12 cellular contexts compared by ENCODE assay signal in genomic region chr11:28105869-28106268, GRCh38. TPM values are rescaled to one million over a fixed set of nuclear protein-coding genes. Genes with fewer than 3 reads are reported as not detected.
DNase-seq lines count a peak whose midpoint lies in the region; ATAC-seq, FAIRE-seq and TF ChIP-seq lines count a peak whose summit lies in the region.
"Had no signal": no experiment of that assay in that cellular context is flagged by ENCODE, and none has a peak within 500 bp of the region (broad histone marks: within the 10 kb centered on the region; RNA-seq: fewer than 3 reads in every experiment).

No MANE protein-coding gene starts in this region.

- peak overlapping the region in 1 of 3 experiments; percentile 84; a peak in 2 of 6 replicates for H3K4me3 ChIP-seq in HepG2 (replicated peaks in 1 of 3; ENCODE audit: insufficient read depth in 1 of 3, low read depth in 2 of 3, low read length in 3 of 3)
- H3K4me3 ChIP-seq in right lobe of liver = no peak overlapping the region

- no peak for TF ChIP-seq CTCF in HepG2 (CRISPR knock-in tag; IDR thresholded peaks at IDR 0.05)
- TF ChIP-seq CTCF in right lobe of liver (IDR thresholded peaks at IDR 0.05) = no peak
- no peak for TF ChIP-seq CTCF in type B pancreatic cell (conservative IDR thresholded peaks at IDR 0.05)

- H3K4me2 ChIP-seq in HepG2 (ENCODE audit: low read depth, low read length) = peak overlapping the region; percentile 75

- in situ Hi-C loops in HepG2 (cut with HindIII; ENCODE audit: extremely low pct_ligation_motif_present, low pct_unique_long_range_greater_than_20kb) = no loop called here

- H3K27ac ChIP-seq in HepG2 (ENCODE audit: extremely low read length, insufficient read depth, low read length) (no peak overlapping the region), right lobe of liver (no peak overlapping the region)

- WGBS in HepG2 (ENCODE audit: low lambda C conversion rate) = 83% methylated on average over 5 of the region's 5 CpGs
- WGBS in right lobe of liver (ENCODE audit: insufficient coverage, low coverage, low lambda C conversion rate, missing lambda C conversion rate) = 82% methylated on average over 5 of the region's 5 CpGs

- H3K4me1 ChIP-seq in HepG2 (ENCODE audit: insufficient read depth, low read length) (peaks cover 62% of the 10 kb centered on the region), right lobe of liver (peaks cover 0 to 13% (median 0%) of the 10 kb centered on the region in 4 donors)

- POLR2A ChIA-PET in HepG2 (lab: Yijun Ruan, JAX) = interaction anchor here (0.7 kb wide), 1 partner anchor 8 kb away, joined by 3 read pairs; no protein-coding TSS in a partner anchor

- peak overlapping the region; percentile 21 for H3K27ac Mint-ChIP-seq in dendritic cell treated with granulocyte-macrophage colony-stimulating factor and Interleukin-4, amounts not matched to agents 40 ng/mL and 50 ng/mL, for 4 days
- H3K27ac Mint-ChIP-seq in type B pancreatic cell = peak overlapping the region; percentile 24
- H3K27ac Mint-ChIP-seq: activated naive CD4-positive, alpha-beta T cell treated with anti-CD3 and anti-CD28 coated beads, Interleukin-2, amount 50 U/mL, for 24 hours had no signal

- H3K9me3 ChIP-seq in HepG2 (ENCODE audit: low read length) (no peaks in the 10 kb centered on the region), right lobe of liver (no peaks in the 10 kb centered on the region)

- H3K36me3 ChIP-seq in HepG2 (replicated peaks in 1 of 2; ENCODE audit: control insufficient read depth in 1 of 2, insufficient read depth in 2 of 2, low read length in 2 of 2) (no peaks in the 10 kb centered on the region), right lobe of liver (no peaks in the 10 kb centered on the region)

- no peak for DNase-seq in HepG2 (ENCODE audit: low spot score)
- no peak for DNase-seq in right lobe of liver
- peak; percentile 64 for DNase-seq in NCI-H2227 treated with DMSO at 0.1 percent for 48 hours (lab: John Stamatoyannopoulos, UW)
- no peak for DNase-seq in type B pancreatic cell (ENCODE audit: extremely low spot score, unreplicated experiment)
- no peak for DNase-seq in medulla oblongata (ENCODE audit: extremely low spot score)
- DNase-seq: DMS153, NCI-H510A treated with DMSO at 0.1 percent for 48 hours had no signal

- TF ChIP-seq EP300 in HepG2 (IDR thresholded peaks at IDR 0.05; ENCODE audit: low read depth in 2 of 2, low read length in 2 of 2) (no peak), HepG2 (CRISPR knock-in tag; IDR thresholded peaks at IDR 0.05; ENCODE audit: borderline replicate concordance) (no peak)

- ATAC-seq in HepG2 (no peak), right lobe of liver (no peak), GM21360 (IDR thresholded peaks at IDR 0.05; ENCODE audit: unreplicated experiment) (no peak), GM19467 (IDR thresholded peaks at IDR 0.05; ENCODE audit: unreplicated experiment) (no peak)

- intact Hi-C loops in HepG2 (cut with micrococcal nuclease; ENCODE audit: unreplicated experiment) = loop anchor here (5.0 kb wide), 1 partner anchor 389 kb away; no protein-coding TSS in a partner anchor
- intact Hi-C loops in right lobe of liver (cut with DNase I) = no loop called here
- intact Hi-C loops in dendritic cell treated with granulocyte-macrophage colony-stimulating factor and Interleukin-4, amounts not matched to agents 40 ng/mL and 50 ng/mL, for 4 days (cut with micrococcal nuclease) = loop anchor here (10.0 kb wide), 1 partner anchor 741 kb away; the partner anchor contains the start of gene CCDC34

- H3K9me3 Mint-ChIP-seq in dendritic cell treated with granulocyte-macrophage colony-stimulating factor and Interleukin-4, amounts not matched to agents 40 ng/mL and 50 ng/mL, for 4 days = no peaks in the 10 kb centered on the region
- no peaks in the 10 kb centered on the region for H3K9me3 Mint-ChIP-seq in type B pancreatic cell
- H3K9me3 Mint-ChIP-seq: activated naive CD4-positive, alpha-beta T cell treated with anti-CD3 and anti-CD28 coated beads, Interleukin-2, amount 50 U/mL, for 24 hours had no signal

- peaks cover 18% of the 10 kb centered on the region for H3K36me3 Mint-ChIP-seq in dendritic cell treated with granulocyte-macrophage colony-stimulating factor and Interleukin-4, amounts not matched to agents 40 ng/mL and 50 ng/mL, for 4 days (ENCODE audit: low read depth)
- H3K36me3 Mint-ChIP-seq in type B pancreatic cell = no peaks in the 10 kb centered on the region
- H3K36me3 Mint-ChIP-seq: activated naive CD4-positive, alpha-beta T cell treated with anti-CD3 and anti-CD28 coated beads, Interleukin-2, amount 50 U/mL, for 24 hours had no signal

- TF ChIP-seq RAD21 in HepG2 (CRISPR knock-in tag; IDR thresholded peaks at IDR 0.05) = no peak

- H3K79me2 ChIP-seq in HepG2 (ENCODE audit: insufficient read depth, low read length) = peaks cover 80% of the 10 kb centered on the region

- H3K4me1 Mint-ChIP-seq in dendritic cell treated with granulocyte-macrophage colony-stimulating factor and Interleukin-4, amounts not matched to agents 40 ng/mL and 50 ng/mL, for 4 days (ENCODE audit: low read depth) = peaks cover 23% of the 10 kb centered on the region
- peaks cover 38% of the 10 kb centered on the region for H3K4me1 Mint-ChIP-seq in type B pancreatic cell (ENCODE audit: unreplicated experiment)

- H3K4me3 Mint-ChIP-seq in dendritic cell treated with granulocyte-macrophage colony-stimulating factor and Interleukin-4, amounts not matched to agents 40 ng/mL and 50 ng/mL, for 4 days = no peak overlapping the region
- peak overlapping the region; percentile 80 for H3K4me3 Mint-ChIP-seq in type B pancreatic cell

- TF ChIP-seq POLR2A in HepG2 (IDR thresholded peaks at IDR 0.05; ENCODE audit: insufficient read depth in 1 of 2, low read depth in 2 of 2, low read length in 2 of 2) (no peak), right lobe of liver (IDR thresholded peaks at IDR 0.05) (no peak)

- CTCF ChIA-PET in HepG2 (lab: Yijun Ruan, JAX; ENCODE audit: low intra/inter-chr PET ratio, low total read pairs) = no interaction called here

- H3K9ac ChIP-seq in HepG2 (ENCODE audit: insufficient read depth, low read depth, low read length) = 0 out of 2 replicates have a peak overlapping the region, but pooled peaks have one; percentile 4

- no peaks in the 10 kb centered on the region; a peak in 1 of 5 replicates for H3K27me3 ChIP-seq in HepG2 (ENCODE audit: control insufficient read depth in 1 of 2, insufficient read depth in 2 of 2, low read length in 2 of 2)
- H3K27me3 ChIP-seq in right lobe of liver = no peaks in the 10 kb centered on the region

- no peak overlapping the region for H2AFZ ChIP-seq in HepG2 (ENCODE audit: low read length)

- no peaks in the 10 kb centered on the region for H3K27me3 Mint-ChIP-seq in dendritic cell treated with granulocyte-macrophage colony-stimulating factor and Interleukin-4, amounts not matched to agents 40 ng/mL and 50 ng/mL, for 4 days
- no peaks in the 10 kb centered on the region for H3K27me3 Mint-ChIP-seq in type B pancreatic cell
- H3K27me3 Mint-ChIP-seq: activated naive CD4-positive, alpha-beta T cell treated with anti-CD3 and anti-CD28 coated beads, Interleukin-2, amount 50 U/mL, for 24 hours had no signal

- no peak for FAIRE-seq in HepG2 (lab: Jason Lieb, UNC)
- FAIRE-seq: endometrium had no signal

- H4K20me1 ChIP-seq in HepG2 (ENCODE audit: insufficient read depth, low read length) = no peaks in the 10 kb centered on the region

- no TSS peak for BruUV-seq in HepG2 (replicated peaks; lab: Mats Ljungman, UMichigan)

RNA-seq across cellular contexts. Expression of gene KIF18A, which starts 2.1 kb away (rescaled TPM):
- total RNA-seq in HepG2 (2016; rRNA removed; fragmentation: Illumina TruSeq; extraction: Trizol) (14.4 and 22.8 TPM in 2 replicates), right lobe of liver (under 1 TPM; 0.11 to 0.81 (median 0.23) TPM), type B pancreatic cell (ENCODE audit: low replicate concordance) (8.1 and 21.8 TPM in 2 replicates)
- total RNA-seq in HepG2 (2016; cell fraction: cytosol; rRNA removed; fragmentation: Illumina TruSeq; extraction: Trizol; ENCODE audit: low read depth) = 4.1 and 6.1 TPM in 2 replicates
- 14.9 and 21.3 TPM in 2 replicates for total RNA-seq in HepG2 (2016; cell fraction: insoluble cytoplasmic fraction; rRNA removed; fragmentation: Illumina TruSeq; extraction: Trizol)
- total RNA-seq in HepG2 (2016; cell fraction: membrane; rRNA removed; fragmentation: Illumina TruSeq; extraction: Trizol) = 7.8 and 12.4 TPM in 2 replicates
- 24.8 and 25.3 TPM in 2 replicates for total RNA-seq in HepG2 (2016; cell fraction: nucleus; rRNA removed; fragmentation: Illumina TruSeq; extraction: Trizol)
- 1.6 and 3.4 TPM in 2 replicates for polyA plus RNA-seq in HepG2 (2011; rRNA removed)
- polyA plus RNA-seq in HepG2 (2011; cell fraction: cytosol; rRNA removed) = 1.2 and 1.3 TPM in 2 replicates
- polyA plus RNA-seq in HepG2 (2011; cell fraction: nucleus; rRNA removed) = 1.7 and 2.9 TPM in 2 replicates
- polyA plus RNA-seq in HepG2 (2012) = 1.6 and 4.6 TPM in 2 replicates
- 0.38 and 0.67 TPM in 2 replicates for polyA plus RNA-seq in HepG2 (2016; cell fraction: cytosol; fragmentation: Illumina TruSeq; extraction: Trizol; ENCODE audit: low read depth)
- 14.8 and 15.4 TPM in 2 replicates for polyA plus RNA-seq in HepG2 (2016; cell fraction: insoluble cytoplasmic fraction; fragmentation: Illumina TruSeq; extraction: Trizol; ENCODE audit: low read depth)
- polyA plus RNA-seq in HepG2 (2016; cell fraction: membrane; fragmentation: Illumina TruSeq; extraction: Trizol; ENCODE audit: low read depth) = 1.7 TPM in 2 replicates
- 10.5 and 12.3 TPM in 2 replicates for polyA plus RNA-seq in HepG2 (2016; cell fraction: nucleus; fragmentation: Illumina TruSeq; extraction: Trizol; ENCODE audit: insufficient read depth, low read depth)
- 3.7 and 24.1 TPM in 2 replicates for polyA minus RNA-seq in HepG2 (2011; rRNA and poly(A)+ RNA removed; ENCODE audit: low replicate concordance)
- polyA minus RNA-seq in HepG2 (2011; cell fraction: cytosol; rRNA and poly(A)+ RNA removed) = 2.9 and 5.5 TPM in 2 replicates
- polyA minus RNA-seq in HepG2 (2011; cell fraction: nucleus; rRNA and poly(A)+ RNA removed) = 24.7 and 46.1 TPM in 2 replicates

RNA-seq across cellular contexts. Expression of gene METTL15, which starts 2.3 kb away (rescaled TPM):
- total RNA-seq in HepG2 (2016; rRNA removed; fragmentation: Illumina TruSeq; extraction: Trizol) (14.0 and 14.4 TPM in 2 replicates), right lobe of liver (10 to 100 TPM in 1 of 6 experiments, 1 to 10 TPM in 5; 6.5 to 12.0 (median 7.9) TPM), type B pancreatic cell (ENCODE audit: low replicate concordance) (9.5 and 13.4 TPM in 2 replicates)
- total RNA-seq in HepG2 (2016; cell fraction: cytosol; rRNA removed; fragmentation: Illumina TruSeq; extraction: Trizol; ENCODE audit: low read depth) = 4.3 TPM in 2 replicates
- total RNA-seq in HepG2 (2016; cell fraction: insoluble cytoplasmic fraction; rRNA removed; fragmentation: Illumina TruSeq; extraction: Trizol) = 12.8 and 15.3 TPM in 2 replicates
- 3.4 and 4.4 TPM in 2 replicates for total RNA-seq in HepG2 (2016; cell fraction: membrane; rRNA removed; fragmentation: Illumina TruSeq; extraction: Trizol)
- total RNA-seq in HepG2 (2016; cell fraction: nucleus; rRNA removed; fragmentation: Illumina TruSeq; extraction: Trizol) = 33.6 and 34.8 TPM in 2 replicates
- 6.0 and 6.5 TPM in 2 replicates for polyA plus RNA-seq in HepG2 (2011; rRNA removed)
- polyA plus RNA-seq in HepG2 (2011; cell fraction: cytosol; rRNA removed) = 3.3 and 4.8 TPM in 2 replicates
- 6.1 and 6.2 TPM in 2 replicates for polyA plus RNA-seq in HepG2 (2011; cell fraction: nucleus; rRNA removed)
- 6.2 and 6.3 TPM in 2 replicates for polyA plus RNA-seq in HepG2 (2012)
- 0.81 and 0.87 TPM in 2 replicates for polyA plus RNA-seq in HepG2 (2016; cell fraction: cytosol; fragmentation: Illumina TruSeq; extraction: Trizol; ENCODE audit: low read depth)
- 13.2 and 13.8 TPM in 2 replicates for polyA plus RNA-seq in HepG2 (2016; cell fraction: insoluble cytoplasmic fraction; fragmentation: Illumina TruSeq; extraction: Trizol; ENCODE audit: low read depth)
- 1.1 and 1.5 TPM in 2 replicates for polyA plus RNA-seq in HepG2 (2016; cell fraction: membrane; fragmentation: Illumina TruSeq; extraction: Trizol; ENCODE audit: low read depth)
- polyA plus RNA-seq in HepG2 (2016; cell fraction: nucleus; fragmentation: Illumina TruSeq; extraction: Trizol; ENCODE audit: insufficient read depth, low read depth) = 9.3 and 11.1 TPM in 2 replicates
- 22.7 and 31.9 TPM in 2 replicates for polyA minus RNA-seq in HepG2 (2011; rRNA and poly(A)+ RNA removed; ENCODE audit: low replicate concordance)
- polyA minus RNA-seq in HepG2 (2011; cell fraction: cytosol; rRNA and poly(A)+ RNA removed) = 9.9 and 10.2 TPM in 2 replicates
- 90.1 and 92.7 TPM in 2 replicates for polyA minus RNA-seq in HepG2 (2011; cell fraction: nucleus; rRNA and poly(A)+ RNA removed)

Comparison
In these comparisons a context has a peak if more than half of its experiments do, and no peak if none do; other contexts are left out.
1. intact Hi-C loops: an anchor here in HepG2 (5.0 kb wide) and dendritic cell treated with granulocyte-macrophage colony-stimulating factor and Interleukin-4, amounts not matched to agents 40 ng/mL and 50 ng/mL, for 4 days (10.0 kb wide); none called in right lobe of liver.